Comparison of ENCODE assay signal across 19 cellular contexts in genomic region chr9:16618524-16618923, GRCh38.
DNase-seq lines count a peak whose midpoint lies in the region; ATAC-seq and TF ChIP-seq lines count a peak whose summit lies in the region.
"Had no signal": no experiment of that assay in that cellular context is flagged by ENCODE, and none has a peak within 500 bp of the region (broad histone marks: within the 10 kb centered on the region; RNA-seq: fewer than 3 reads in every experiment).

No MANE protein-coding gene starts in this region.

- TF ChIP-seq EP300 in Ishikawa (IDR thresholded peaks at IDR 0.05; ENCODE audit: borderline replicate concordance) = no peak

- no peak for TF ChIP-seq RAD21 in Ishikawa (IDR thresholded peaks at IDR 0.05; ENCODE audit: low read depth)

- H3K9ac ChIP-seq in BLaER1 treated with 17β-estradiol and CSF1 and Interleukin-3, amounts not matched to agents 10 nM and 100 nM = no peak overlapping the region

- H3K27ac Mint-ChIP-seq in chondrocyte (ENCODE audit: unreplicated experiment) (peak overlapping the region; percentile 49), osteocyte (ENCODE audit: unreplicated experiment) (peak overlapping the region; percentile 84)
- H3K27ac Mint-ChIP-seq: CD4-positive, alpha-beta memory T cell had no signal

- no peaks in the 10 kb centered on the region for H3K27me3 Mint-ChIP-seq in chondrocyte (ENCODE audit: low read depth)
- H3K27me3 Mint-ChIP-seq in osteocyte (ENCODE audit: unreplicated experiment) = no peaks in the 10 kb centered on the region
- H3K27me3 Mint-ChIP-seq: CD4-positive, alpha-beta memory T cell had no signal

- DNase-seq in chondrocyte (ENCODE audit: low spot score) (no peak), osteocyte (ENCODE audit: extremely low spot score, unreplicated experiment) (no peak), NCI-H748 treated with DMSO at 0.1 percent for 48 hours (lab: John Stamatoyannopoulos, UW) (no peak)
- DNase-seq: BE2C; Calu3; CD4-positive, alpha-beta memory T cell; DMS53; HCEC 1CT; NCI-H1105; NCI-H2081 treated with DMSO at 0.1 percent for 48 hours; NCI-H446 treated with DMSO at 0.1 percent for 48 hours; NCI-H69; OCI-M1; SHP77 treated with DMSO at 0.1 percent for 48 hours had no signal

- H3K4me3 Mint-ChIP-seq in chondrocyte (ENCODE audit: unreplicated experiment) (no peak overlapping the region), osteocyte (ENCODE audit: unreplicated experiment) (no peak overlapping the region)
- H3K4me3 Mint-ChIP-seq: CD4-positive, alpha-beta memory T cell had no signal

- H3K9me3 ChIP-seq in BLaER1 treated with 17β-estradiol and CSF1 and Interleukin-3, amounts not matched to agents 10 nM and 100 nM (replicated peaks in 1 of 11) = peaks cover 7 to 26% (median 17%) of the 10 kb centered on the region in 11 experiments; a peak in 13 of 22 replicates
- H3K9me3 ChIP-seq: BE2C had no signal

- H3K27ac ChIP-seq in BLaER1 treated with 17β-estradiol and CSF1 and Interleukin-3, amounts not matched to agents 10 nM and 100 nM = no peak overlapping the region

- no peaks in the 10 kb centered on the region for H3K27me3 ChIP-seq in BLaER1 treated with 17β-estradiol and CSF1 and Interleukin-3, amounts not matched to agents 10 nM and 100 nM
- H3K27me3 ChIP-seq: BE2C had no signal

- no peaks in the 10 kb centered on the region for H3K36me3 Mint-ChIP-seq in chondrocyte (ENCODE audit: low read depth)
- no peaks in the 10 kb centered on the region for H3K36me3 Mint-ChIP-seq in osteocyte (ENCODE audit: unreplicated experiment)
- H3K36me3 Mint-ChIP-seq: CD4-positive, alpha-beta memory T cell had no signal

- no peak for ATAC-seq in GM21723 (IDR thresholded peaks at IDR 0.05; ENCODE audit: unreplicated experiment)
- no peak for ATAC-seq in SK-N-SH treated with all-trans-retinoic acid at 6 μM for 48 hours
- ATAC-seq: K562 had no signal

- no peaks in the 10 kb centered on the region; a peak in 1 of 22 replicates for H4K20me1 ChIP-seq in BLaER1 treated with 17β-estradiol and CSF1 and Interleukin-3, amounts not matched to agents 10 nM and 100 nM

- no peak overlapping the region for H3K4me3 ChIP-seq in BLaER1 treated with 17β-estradiol and CSF1 and Interleukin-3, amounts not matched to agents 10 nM and 100 nM
- H3K4me3 ChIP-seq: K562 had no signal

- no peak for TF ChIP-seq CTCF in chondrocyte (IDR thresholded peaks at IDR 0.05)
- no peak for TF ChIP-seq CTCF in osteocyte (IDR thresholded peaks at IDR 0.05)

- peaks cover 32% of the 10 kb centered on the region for H3K4me1 Mint-ChIP-seq in chondrocyte (ENCODE audit: low read depth)
- H3K4me1 Mint-ChIP-seq in osteocyte (ENCODE audit: unreplicated experiment) = peaks cover 47% of the 10 kb centered on the region
- H3K4me1 Mint-ChIP-seq: CD4-positive, alpha-beta memory T cell had no signal

- H3K9me3 Mint-ChIP-seq in chondrocyte (ENCODE audit: low read depth) (no peaks in the 10 kb centered on the region), osteocyte (ENCODE audit: unreplicated experiment) (no peaks in the 10 kb centered on the region)

- peak overlapping the region in 9 of 11 experiments; percentile 1 to 86 (median 29); a peak in 12 of 22 replicates for H3K4me2 ChIP-seq in BLaER1 treated with 17β-estradiol and CSF1 and Interleukin-3, amounts not matched to agents 10 nM and 100 nM

- H3K4me1 ChIP-seq in BLaER1 treated with 17β-estradiol and CSF1 and Interleukin-3, amounts not matched to agents 10 nM and 100 nM = peaks cover 10 to 55% (median 28%) of the 10 kb centered on the region in 10 experiments; a peak in 17 of 20 replicates

- peaks cover 0 to 12% (median 0%) of the 10 kb centered on the region in 11 experiments; a peak in 2 of 22 replicates for H3K36me3 ChIP-seq in BLaER1 treated with 17β-estradiol and CSF1 and Interleukin-3, amounts not matched to agents 10 nM and 100 nM
- H3K36me3 ChIP-seq: BE2C had no signal

TF ChIP-seq in Ishikawa, 13 proteins besides CTCF, POLR2A, EP300 and RAD21:
- TF ChIP-seq TEAD4 (IDR thresholded peaks at IDR 0.05) (no peak), ZBTB7A (IDR thresholded peaks at IDR 0.05; ENCODE audit: low read depth) (no peak), TAF1 (IDR thresholded peaks at IDR 0.05; ENCODE audit: low read depth) (no peak), CEBPB (IDR thresholded peaks at IDR 0.05) (peak; percentile 8; the same call in 1 of the 2 replicates), USF1 (IDR thresholded peaks at IDR 0.05) (no peak)

TF ChIP-seq in SK-N-SH treated with all-trans-retinoic acid at 6 μM for 48 hours, 23 proteins besides CTCF, POLR2A, EP300 and RAD21:
- no peak for TF ChIP-seq PPARA (CRISPR knock-in tag; IDR thresholded peaks at IDR 0.05; ENCODE audit: borderline replicate concordance)
- TF ChIP-seq ARNTL (CRISPR knock-in tag; IDR thresholded peaks at IDR 0.05; ENCODE audit: borderline replicate concordance, low read depth) = no peak
- no peak for TF ChIP-seq CSRNP3 (CRISPR knock-in tag; IDR thresholded peaks at IDR 0.05)
- TF ChIP-seq ZNF8 (CRISPR knock-in tag; IDR thresholded peaks at IDR 0.05) = no peak
- no peak for TF ChIP-seq TCF4 (CRISPR knock-in tag; IDR thresholded peaks at IDR 0.05; ENCODE audit: borderline replicate concordance)
- no peak for TF ChIP-seq SNAI2 (CRISPR knock-in tag; IDR thresholded peaks at IDR 0.05)
- TF ChIP-seq PATZ1 (CRISPR knock-in tag; IDR thresholded peaks at IDR 0.05; ENCODE audit: borderline replicate concordance) = no peak
- TF ChIP-seq ZNF70 (CRISPR knock-in tag; IDR thresholded peaks at IDR 0.05) = no peak
- TF ChIP-seq ZFP30 (CRISPR knock-in tag; IDR thresholded peaks at IDR 0.05) = no peak
- no peak for TF ChIP-seq CSDC2 (CRISPR knock-in tag; IDR thresholded peaks at IDR 0.05)
- no peak for TF ChIP-seq RARB (CRISPR knock-in tag; IDR thresholded peaks at IDR 0.05)
- TF ChIP-seq ZC3H10 (CRISPR knock-in tag; IDR thresholded peaks at IDR 0.05) = no peak
- TF ChIP-seq ISL1 (CRISPR knock-in tag; IDR thresholded peaks at IDR 0.05) = no peak
- no peak for TF ChIP-seq TOX (CRISPR knock-in tag; IDR thresholded peaks at IDR 0.05; ENCODE audit: borderline replicate concordance)
- TF ChIP-seq GLIS3 (CRISPR knock-in tag; IDR thresholded peaks at IDR 0.05) = no peak
- TF ChIP-seq ESRRG (CRISPR knock-in tag; IDR thresholded peaks at IDR 0.05) = no peak
- no peak for TF ChIP-seq POU6F1 (CRISPR knock-in tag; IDR thresholded peaks at IDR 0.05; ENCODE audit: borderline replicate concordance, low read depth)
- no peak for TF ChIP-seq OSR1 (CRISPR knock-in tag; IDR thresholded peaks at IDR 0.05)
TF ChIP-seq in SK-N-SH treated with all-trans-retinoic acid at 6 μM for 48 hours: peak in this region for 0.
